ENCODE assay signal across 1 cellular context in the genomic region with DNA sequence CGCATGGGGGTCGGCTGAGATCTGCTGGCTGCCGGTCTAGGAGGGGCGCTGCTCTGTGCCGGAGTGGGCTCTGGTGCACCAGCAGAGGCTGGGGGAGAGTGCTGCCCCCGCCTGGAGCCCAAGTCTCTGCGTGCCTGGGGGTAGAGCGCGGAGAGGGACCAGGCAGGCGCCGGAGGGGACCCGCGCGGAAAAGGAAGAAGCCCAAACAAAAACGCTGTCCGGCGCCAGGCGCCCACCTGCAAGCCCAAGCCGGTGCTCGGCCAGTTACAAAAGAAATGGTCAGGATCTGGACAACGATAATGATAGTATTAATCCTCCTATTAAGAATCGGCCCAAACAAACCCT.
TF ChIP-seq lines count a peak whose summit lies in the region.

No MANE protein-coding gene starts in this region.

TF ChIP-seq in H1, 55 proteins besides CTCF, POLR2A, EP300 and RAD21:
- TF ChIP-seq CBX5 (IDR thresholded peaks at IDR 0.05; ENCODE audit: low read depth, low read length), result no peak
- TF ChIP-seq BRCA1 (IDR thresholded peaks at IDR 0.05; ENCODE audit: low read depth, low read length), result no peak
- no peak for TF ChIP-seq SUZ12 (IDR thresholded peaks at IDR 0.05; ENCODE audit: low read length)
- TF ChIP-seq PHF8 (conservative IDR thresholded peaks at IDR 0.05; ENCODE audit: low read depth, low read length), result 0 out of 2 replicates have a peak, but pooled peaks have one; percentile 26
- TF ChIP-seq MAFK (IDR thresholded peaks at IDR 0.05; ENCODE audit: low read depth, low read length), result no peak
- no peak for TF ChIP-seq KDM5A (IDR thresholded peaks at IDR 0.05; ENCODE audit: low read length)
- peak; percentile 11 for TF ChIP-seq ASH2L (IDR thresholded peaks at IDR 0.05; ENCODE audit: low read length)
- TF ChIP-seq, protein P1, sequence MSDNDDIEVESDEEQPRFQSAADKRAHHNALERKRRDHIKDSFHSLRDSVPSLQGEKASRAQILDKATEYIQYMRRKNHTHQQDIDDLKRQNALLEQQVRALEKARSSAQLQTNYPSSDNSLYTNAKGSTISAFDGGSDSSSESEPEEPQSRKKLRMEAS (IDR thresholded peaks at IDR 0.05), result peak; percentile 22; the same call in 1 of the 2 replicates
